In genomic region chr9:20537269-20537668, GRCh38 we compare ENCODE assay signal across 33 cellular contexts.
"Had no signal": no experiment of that assay in that cellular context is flagged by ENCODE, and none has a peak within 500 bp of the region (broad histone marks: within the 10 kb centered on the region; RNA-seq: fewer than 3 reads in every experiment).

No MANE protein-coding gene starts in this region.

- H3K27ac ChIP-seq: adrenal gland, ascending aorta, body of pancreas, brain microvascular endothelial cell, breast epithelium, cardiac muscle cell had no signal

- H3K4me1 ChIP-seq: ascending aorta, breast epithelium had no signal

- H3K36me3 ChIP-seq: adrenal gland, ascending aorta, brain microvascular endothelial cell, breast epithelium, cardiac muscle cell had no signal

- H3K27me3 ChIP-seq: adrenal gland, ascending aorta, body of pancreas, brain microvascular endothelial cell, breast epithelium, cardiac muscle cell had no signal

- H3K4me3 ChIP-seq: adrenal gland, ascending aorta, body of pancreas, breast epithelium, cardiac muscle cell had no signal

- DNase-seq: activated effector memory CD4-positive, alpha-beta T cell treated with anti-CD3 and anti-CD28 coated beads, Interleukin-2, amount 50 U/mL, for 16 hours; activated effector memory CD4-positive, alpha-beta T cell treated with Interleukin-2 at 50 U/mL for 16 hours; activated gamma-delta T cell treated with Interleukin-2 at 50 U/mL for 16 hours; activated naive CD4-positive, alpha-beta T cell; activated naive CD4-positive, alpha-beta T cell treated with anti-CD3 and anti-CD28 coated beads for 36 hours; activated naive CD4-positive, alpha-beta T cell treated with anti-CD3 and anti-CD28 coated beads, Interleukin-2, amount 10 ng/mL, durations not matched to agents 7 days and 5 days; activated naive CD4-positive, alpha-beta T cell treated with anti-CD3 and anti-CD28 coated beads, Interleukin-2, amount 50 U/mL, for 16 hours; activated naive CD4-positive, alpha-beta T cell treated with Interleukin-2 at 50 U/mL for 16 hours; activated naive CD8-positive, alpha-beta T cell treated with anti-CD3 and anti-CD28 coated beads for 36 hours; activated naive CD8-positive, alpha-beta T cell treated with anti-CD3 and anti-CD28 coated beads, Interleukin-2, amount 10 ng/mL, durations not matched to agents 7 days and 5 days; activated naive CD8-positive, alpha-beta T cell treated with anti-CD3 and anti-CD28 coated beads, Interleukin-2, amount 50 U/mL, for 24 hours; activated T-cell treated with anti-CD3 and anti-CD28 coated beads, Interleukin-2, amount 50 U/mL, for 1 hour; activated T-cell treated with anti-CD3 and anti-CD28 coated beads, Interleukin-2, amount 50 U/mL, for 24 hours; activated T-cell treated with anti-CD3 and anti-CD28 coated beads, Interleukin-2, amount 50 U/mL, for 4 hours; activated T-cell treated with anti-CD3 and anti-CD28 coated beads, Interleukin-2, amount 50 U/mL, for 48 hours; activated T-cell treated with anti-CD3 and anti-CD28 coated beads, Interleukin-2, amount 50 U/mL, for 72 hours; adrenal gland; amniotic stem cell; amygdala; anterior cingulate cortex; aorta; body of pancreas; brain microvascular endothelial cell; caudate nucleus; central memory CD4-positive, alpha-beta T cell; cerebellar nuclear complex had no signal

- FAIRE-seq: astrocyte, bronchial epithelial cell had no signal

- ATAC-seq: activated naive CD4-positive, alpha-beta T cell treated with anti-CD3 and anti-CD28 coated beads, Interleukin-2, amount 50 U/mL, for 72 hours; activated naive CD8-positive, alpha-beta T cell treated with anti-CD3 and anti-CD28 coated beads, Interleukin-2, amount 50 U/mL, for 24 hours; activated T-cell treated with anti-CD3 and anti-CD28 coated beads, Interleukin-2, amount 50 U/mL, for 4 hours; activated T-cell treated with anti-CD3 and anti-CD28 coated beads, Interleukin-2, amount 50 U/mL, for 72 hours; activated T-helper 17 cell treated with anti-CD3 and anti-CD28 coated beads, Interleukin-2, amount 50 U/mL, for 72 hours; body of pancreas had no signal
